8 cellular contexts compared by ENCODE assay signal in the genomic region with DNA sequence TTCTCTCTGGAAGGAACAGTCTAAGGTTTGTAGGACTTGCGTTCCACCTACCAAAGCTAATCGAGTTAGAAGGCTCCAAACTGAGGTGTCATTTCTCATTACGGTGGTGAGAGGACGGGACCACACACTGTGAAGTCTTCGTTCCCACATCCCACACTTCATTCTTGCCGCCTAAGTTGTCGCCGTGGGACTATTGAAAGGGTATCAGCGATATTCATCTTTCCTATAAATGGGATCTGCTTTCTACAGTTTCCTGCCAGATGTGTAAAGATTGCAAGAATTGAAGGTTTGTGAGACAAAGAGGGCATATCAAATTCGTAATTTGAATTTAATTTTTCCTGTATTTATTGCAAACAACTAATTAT. TPM values are rescaled to one million over a fixed set of nuclear protein-coding genes. Genes with fewer than 3 reads are reported as not detected.
DNase-seq lines count a peak whose midpoint lies in the region; ATAC-seq and TF ChIP-seq lines count a peak whose summit lies in the region.

No MANE protein-coding gene starts in this region.

- peak overlapping the region; percentile 79 for H3K9ac ChIP-seq in fibroblast of lung (ENCODE audit: insufficient read depth, low read length)

- H3K4me1 ChIP-seq in fibroblast of lung (ENCODE audit: control insufficient read depth, extremely low read depth, insufficient read depth, low read length): peaks cover 4% of the 10 kb centered on the region

- no peaks in the 10 kb centered on the region for H3K9me3 ChIP-seq in fibroblast of lung (ENCODE audit: control insufficient read depth, insufficient read depth, low read depth, low read length)

- H3K4me3 ChIP-seq in GM12875 (ENCODE audit: low read depth, low read length) (peak overlapping the region; percentile 55), fibroblast of lung (replicated peaks in 1 of 4; ENCODE audit: control extremely low read depth in 1 of 4, insufficient read depth in 1 of 4, low read depth in 3 of 4, low read length in 4 of 4) (peak overlapping the region; percentile 78 to 98 (median 83)), retinal pigment epithelial cell (ENCODE audit: low read length) (peak overlapping the region; percentile 76)

- H3K36me3 ChIP-seq in fibroblast of lung (ENCODE audit: control insufficient read depth, insufficient read depth, low read length): no peaks in the 10 kb centered on the region

- ATAC-seq in HG02571 (IDR thresholded peaks at IDR 0.05; ENCODE audit: unreplicated experiment) (no peak), HG03196 (IDR thresholded peaks at IDR 0.05; ENCODE audit: unreplicated experiment) (no peak)

- peak overlapping the region; percentile 98 for H3K4me2 ChIP-seq in fibroblast of lung (ENCODE audit: extremely low read depth, insufficient read depth, low read length)

- no peaks in the 10 kb centered on the region for H4K20me1 ChIP-seq in fibroblast of lung (ENCODE audit: control insufficient read depth, extremely low read depth, insufficient read depth, low read length)

- H2AFZ ChIP-seq in fibroblast of lung (ENCODE audit: low read length): peak overlapping the region; percentile 96

- H3K27ac ChIP-seq in RWPE1: peak overlapping the region; percentile 98
- H3K27ac ChIP-seq in fibroblast of lung (ENCODE audit: insufficient read depth, low read length): peak overlapping the region; percentile 94

- TF ChIP-seq CTCF in GM12875 (IDR thresholded peaks at IDR 0.05; ENCODE audit: borderline replicate concordance, insufficient read depth, low read depth, low read length) (no peak), RWPE1 (conservative IDR thresholded peaks at IDR 0.05; ENCODE audit: low read depth) (no peak), fibroblast of lung (conservative IDR thresholded peaks at IDR 0.05 in 1 of 2, IDR thresholded peaks at IDR 0.05 in 1 of 2; ENCODE audit: low read depth in 1 of 2, low read length in 2 of 2) (no peak), retinal pigment epithelial cell (conservative IDR thresholded peaks at IDR 0.05; ENCODE audit: low read depth, low read length) (no peak)

- POLR2A ChIA-PET in RWPE1 (lab: Yijun Ruan, JAX; ENCODE audit: low non-redundant PET): interaction anchor here (0.5 kb wide), 1 partner anchor 364 kb away, joined by 5 read pairs; no protein-coding TSS in a partner anchor

- peak; percentile 12 for DNase-seq in RWPE1 (ENCODE audit: low spot score)
- no peak for DNase-seq in fibroblast of lung (ENCODE audit: low read depth in 2 of 2)
- DNase-seq in retinal pigment epithelial cell (ENCODE audit: low read depth): no peak
- no peak for DNase-seq in epidermal melanocyte (ENCODE audit: insufficient read length, low spot score)
- DNase-seq in iPS-NIHi11 (ENCODE audit: low spot score): no peak

- H3K27me3 ChIP-seq in fibroblast of lung (ENCODE audit: control insufficient read depth, insufficient read depth, low read length): no peaks in the 10 kb centered on the region

- H3K79me2 ChIP-seq in fibroblast of lung (ENCODE audit: control insufficient read depth, insufficient read depth, low read length): peaks cover 27% of the 10 kb centered on the region

- CTCF ChIA-PET in RWPE1 (lab: Yijun Ruan, JAX): interaction anchor here (0.9 kb wide), 1 partner anchor 29 kb away, joined by 3 read pairs; no protein-coding TSS in a partner anchor

RNA-seq across cellular contexts. Expression of a gene that starts 0.6 kb away (rescaled TPM):
- 43.7 and 55.3 TPM in 2 replicates for total RNA-seq in fibroblast of lung
- 28.2 and 29.3 TPM in 2 replicates for polyA plus RNA-seq in fibroblast of lung
- polyA plus RNA-seq in fibroblast of lung (2012): 19.9 and 22.3 TPM in 2 replicates
- 44.4 and 55.8 TPM in 2 replicates for polyA minus RNA-seq in fibroblast of lung (ENCODE audit: low replicate concordance)

RNA-seq across cellular contexts. Expression of a gene that starts 47.7 kb away (rescaled TPM):
- total RNA-seq in fibroblast of lung: 32.9 and 53.7 TPM in 2 replicates
- 52.9 and 63.0 TPM in 2 replicates for polyA plus RNA-seq in fibroblast of lung
- polyA plus RNA-seq in fibroblast of lung (2012): 88.0 and 89.5 TPM in 2 replicates
- polyA minus RNA-seq in fibroblast of lung (ENCODE audit: low replicate concordance): 6.4 and 6.8 TPM in 2 replicates

RNA-seq across cellular contexts. Expression of a gene that starts 48.3 kb away (rescaled TPM):
- 1.0 and 6.1 TPM in 2 replicates for total RNA-seq in fibroblast of lung
- 18.9 and 63.1 TPM in 2 replicates for polyA plus RNA-seq in fibroblast of lung
- polyA plus RNA-seq in fibroblast of lung (2012): 14.1 and 44.8 TPM in 2 replicates
- 6.7 and 17.7 TPM in 2 replicates for polyA minus RNA-seq in fibroblast of lung (ENCODE audit: low replicate concordance)
